ENCODE assay signal across 18 cellular contexts in genomic region chr5:132641241-132641723, GRCh38. TPM values are rescaled to one million over a fixed set of nuclear protein-coding genes. Genes with fewer than 3 reads are reported as not detected.
DNase-seq lines count a peak whose midpoint lies in the region; ATAC-seq and TF ChIP-seq lines count a peak whose summit lies in the region.
"Had no signal": no experiment of that assay in that cellular context is flagged by ENCODE, and none has a peak within 500 bp of the region (broad histone marks: within the 10 kb centered on the region; RNA-seq: fewer than 3 reads in every experiment).

No MANE protein-coding gene starts in this region.

- no peaks in the 10 kb centered on the region for H3K27me3 Mint-ChIP-seq in natural killer cell treated with Interleukin-12 subunit alpha and Interleukin-12 subunit beta and Interleukin-15 and Interleukin-18, amount 100 ng/mL, for 72 hours
- no peaks in the 10 kb centered on the region for H3K27me3 Mint-ChIP-seq in natural killer cell (ENCODE audit: low read depth in 2 of 2)
- H3K27me3 Mint-ChIP-seq in T-helper 1 cell treated with Interleukin-12 subunit alpha and Interleukin-12 subunit beta and Interleukin-4 antibody, amounts not matched to agents 30 μg/mL and 1 μg/mL, for 36 hours (ENCODE audit: low read depth) = no peaks in the 10 kb centered on the region
- H3K27me3 Mint-ChIP-seq in stimulated activated memory B cell treated with anti-CD40 and anti-IgM and Interleukin-4, amounts not matched to agents 10 μg/mL and 1 μg/mL and 100 μg/mL, for 72 hours = no peaks in the 10 kb centered on the region
- H3K27me3 Mint-ChIP-seq: IgD-negative memory B cell had no signal

- H3K4me1 Mint-ChIP-seq in natural killer cell treated with Interleukin-12 subunit alpha and Interleukin-12 subunit beta and Interleukin-15 and Interleukin-18, amount 100 ng/mL, for 72 hours (ENCODE audit: low read depth in 2 of 2) = peaks cover 35 to 51% of the 10 kb centered on the region in 2 donors
- H3K4me1 Mint-ChIP-seq in natural killer cell = no peaks in the 10 kb centered on the region
- peaks cover 73% of the 10 kb centered on the region for H3K4me1 Mint-ChIP-seq in T-helper 1 cell treated with Interleukin-12 subunit alpha and Interleukin-12 subunit beta and Interleukin-4 antibody, amounts not matched to agents 30 μg/mL and 1 μg/mL, for 36 hours (ENCODE audit: low read depth)
- no peaks in the 10 kb centered on the region for H3K4me1 Mint-ChIP-seq in stimulated activated memory B cell treated with anti-CD40 and anti-IgM and Interleukin-4, amounts not matched to agents 10 μg/mL and 1 μg/mL and 100 μg/mL, for 72 hours
- H3K4me1 Mint-ChIP-seq: neural progenitor cell had no signal

- no peaks in the 10 kb centered on the region for H3K9me3 ChIP-seq in tibial artery
- H3K9me3 ChIP-seq: adrenal gland, esophagus squamous epithelium, spleen had no signal

- TF ChIP-seq CTCF in natural killer cell (IDR thresholded peaks at IDR 0.05) (no peak), tibial artery (IDR thresholded peaks at IDR 0.05) (no peak)

- peaks cover 32% of the 10 kb centered on the region for H3K36me3 Mint-ChIP-seq in natural killer cell treated with Interleukin-12 subunit alpha and Interleukin-12 subunit beta and Interleukin-15 and Interleukin-18, amount 100 ng/mL, for 72 hours
- peaks cover 8% of the 10 kb centered on the region for H3K36me3 Mint-ChIP-seq in natural killer cell
- H3K36me3 Mint-ChIP-seq in T-helper 1 cell treated with Interleukin-12 subunit alpha and Interleukin-12 subunit beta and Interleukin-4 antibody, amounts not matched to agents 30 μg/mL and 1 μg/mL, for 36 hours (ENCODE audit: low read depth) = peaks cover 44% of the 10 kb centered on the region
- H3K36me3 Mint-ChIP-seq in stimulated activated memory B cell treated with anti-CD40 and anti-IgM and Interleukin-4, amounts not matched to agents 10 μg/mL and 1 μg/mL and 100 μg/mL, for 72 hours = peaks cover 57% of the 10 kb centered on the region

- H3K4me3 Mint-ChIP-seq in natural killer cell treated with Interleukin-12 subunit alpha and Interleukin-12 subunit beta and Interleukin-15 and Interleukin-18, amount 100 ng/mL, for 72 hours = peak overlapping the region; percentile 53
- H3K4me3 Mint-ChIP-seq in natural killer cell = no peak overlapping the region
- peak overlapping the region; percentile 22 for H3K4me3 Mint-ChIP-seq in T-helper 1 cell treated with Interleukin-12 subunit alpha and Interleukin-12 subunit beta and Interleukin-4 antibody, amounts not matched to agents 30 μg/mL and 1 μg/mL, for 36 hours
- H3K4me3 Mint-ChIP-seq in stimulated activated memory B cell treated with anti-CD40 and anti-IgM and Interleukin-4, amounts not matched to agents 10 μg/mL and 1 μg/mL and 100 μg/mL, for 72 hours = no peak overlapping the region
- H3K4me3 Mint-ChIP-seq: IgD-negative memory B cell, neural progenitor cell had no signal

- no peaks in the 10 kb centered on the region for H3K27me3 ChIP-seq in tibial artery
- H3K27me3 ChIP-seq: adrenal gland, esophagus squamous epithelium, neural progenitor cell, spleen had no signal

- no peak for DNase-seq in natural killer cell treated with Interleukin-12 subunit alpha and Interleukin-12 subunit beta and Interleukin-15 and Interleukin-18, amount 100 ng/mL, for 72 hours (ENCODE audit: low spot score)
- DNase-seq in natural killer cell (no peak), NCI-H510A (lab: John Stamatoyannopoulos, UW) (no peak), tibial artery (no peak)
- no peak for DNase-seq in central memory CD4-positive, alpha-beta T cell
- DNase-seq: activated CD4-positive, CD25-positive, alpha-beta regulatory T cell; adrenal gland; esophagus squamous epithelium; hippocampal formation; NCI-H1930; spleen had no signal

- intact Hi-C loops in natural killer cell (cut with micrococcal nuclease) = no loop called here
- intact Hi-C loops in tibial artery (cut with DNase I; ENCODE audit: low total_unique reads) = no loop called here

- peaks cover 62 to 78% (median 66%) of the 10 kb centered on the region in 3 donors for H3K36me3 ChIP-seq in tibial artery
- H3K36me3 ChIP-seq: neural progenitor cell had no signal

- H3K4me3 ChIP-seq in tibial artery = no peak overlapping the region
- H3K4me3 ChIP-seq: adrenal gland, coronary artery, esophagus squamous epithelium, lung, neural progenitor cell, spleen had no signal

- peak; percentile 64 to 72 for ATAC-seq in natural killer cell treated with Interleukin-12 subunit alpha and Interleukin-12 subunit beta and Interleukin-15 and Interleukin-18, amount 100 ng/mL, for 72 hours
- ATAC-seq in natural killer cell (no peak), HG02571 (IDR thresholded peaks at IDR 0.05; ENCODE audit: unreplicated experiment) (peak; percentile 50)
- peak; percentile 77 for ATAC-seq in stimulated activated memory B cell treated with anti-CD40 and anti-IgM and Interleukin-4, amounts not matched to agents 10 μg/mL and 1 μg/mL and 100 μg/mL, for 72 hours

- H3K9me3 Mint-ChIP-seq in natural killer cell treated with Interleukin-12 subunit alpha and Interleukin-12 subunit beta and Interleukin-15 and Interleukin-18, amount 100 ng/mL, for 72 hours = no peaks in the 10 kb centered on the region
- H3K9me3 Mint-ChIP-seq in natural killer cell = no peaks in the 10 kb centered on the region
- no peaks in the 10 kb centered on the region for H3K9me3 Mint-ChIP-seq in T-helper 1 cell treated with Interleukin-12 subunit alpha and Interleukin-12 subunit beta and Interleukin-4 antibody, amounts not matched to agents 30 μg/mL and 1 μg/mL, for 36 hours
- no peaks in the 10 kb centered on the region for H3K9me3 Mint-ChIP-seq in stimulated activated memory B cell treated with anti-CD40 and anti-IgM and Interleukin-4, amounts not matched to agents 10 μg/mL and 1 μg/mL and 100 μg/mL, for 72 hours
- H3K9me3 Mint-ChIP-seq: IgD-negative memory B cell, neural progenitor cell had no signal

- H3K27ac ChIP-seq in tibial artery = no peak overlapping the region
- H3K27ac ChIP-seq: adrenal gland, coronary artery, esophagus squamous epithelium, neural progenitor cell, spleen had no signal

- H3K27ac Mint-ChIP-seq in natural killer cell treated with Interleukin-12 subunit alpha and Interleukin-12 subunit beta and Interleukin-15 and Interleukin-18, amount 100 ng/mL, for 72 hours = peak overlapping the region; percentile 54 to 73
- H3K27ac Mint-ChIP-seq in natural killer cell = no peak overlapping the region
- peak overlapping the region; percentile 81 for H3K27ac Mint-ChIP-seq in T-helper 1 cell treated with Interleukin-12 subunit alpha and Interleukin-12 subunit beta and Interleukin-4 antibody, amounts not matched to agents 30 μg/mL and 1 μg/mL, for 36 hours
- peak overlapping the region; percentile 64 for H3K27ac Mint-ChIP-seq in stimulated activated memory B cell treated with anti-CD40 and anti-IgM and Interleukin-4, amounts not matched to agents 10 μg/mL and 1 μg/mL and 100 μg/mL, for 72 hours
- H3K27ac Mint-ChIP-seq: neural progenitor cell had no signal

- H3K4me1 ChIP-seq in tibial artery = no peaks in the 10 kb centered on the region
- H3K4me1 ChIP-seq: adrenal gland, esophagus squamous epithelium, neural progenitor cell, spleen had no signal

RNA-seq across cellular contexts. Expression of gene IL13, which starts 16.7 kb away (rescaled TPM):
- 10 to 100 TPM in 1 of 2 donors, 1 to 10 TPM in 1; 8.4 to 19.6 TPM for total RNA-seq in natural killer cell treated with Interleukin-12 subunit alpha and Interleukin-12 subunit beta and Interleukin-15 and Interleukin-18, amount 100 ng/mL, for 72 hours
- 1 to 10 TPM in 1 of 3 donors, under 1 TPM in 1, not detected in 1; 0.80 to 1.4 TPM for total RNA-seq in natural killer cell
- total RNA-seq: esophagus squamous epithelium, lung, spleen had no signal

RNA-seq across cellular contexts. Expression of gene IL4, which starts 32.5 kb away (rescaled TPM):
- total RNA-seq in natural killer cell treated with Interleukin-12 subunit alpha and Interleukin-12 subunit beta and Interleukin-15 and Interleukin-18, amount 100 ng/mL, for 72 hours = 1 to 10 TPM in 1 of 2 donors, not detected in 1; 2.6 TPM
- 1 to 10 TPM in 1 of 3 donors, not detected in 2; 8.1 TPM for total RNA-seq in natural killer cell
- total RNA-seq: adrenal gland, esophagus squamous epithelium, lung, spleen had no signal

Comparison
In these comparisons a context has a peak if more than half of its experiments do, and no peak if none do; other contexts are left out.
1. ATAC-seq: peak in natural killer cell treated with Interleukin-12 subunit alpha and Interleukin-12 subunit beta and Interleukin-15 and Interleukin-18, amount 100 ng/mL, for 72 hours (2 of 2), HG02571 (single experiment) and stimulated activated memory B cell treated with anti-CD40 and anti-IgM and Interleukin-4, amounts not matched to agents 10 μg/mL and 1 μg/mL and 100 μg/mL, for 72 hours (single experiment); none in natural killer cell (0 of 3).
2. H3K27ac Mint-ChIP-seq: peak in natural killer cell treated with Interleukin-12 subunit alpha and Interleukin-12 subunit beta and Interleukin-15 and Interleukin-18, amount 100 ng/mL, for 72 hours (2 of 2), T-helper 1 cell treated with Interleukin-12 subunit alpha and Interleukin-12 subunit beta and Interleukin-4 antibody, amounts not matched to agents 30 μg/mL and 1 μg/mL, for 36 hours (single experiment) and stimulated activated memory B cell treated with anti-CD40 and anti-IgM and Interleukin-4, amounts not matched to agents 10 μg/mL and 1 μg/mL and 100 μg/mL, for 72 hours (single experiment); none in natural killer cell (0 of 2).
3. H3K4me3 Mint-ChIP-seq: peak in natural killer cell treated with Interleukin-12 subunit alpha and Interleukin-12 subunit beta and Interleukin-15 and Interleukin-18, amount 100 ng/mL, for 72 hours (single experiment) and T-helper 1 cell treated with Interleukin-12 subunit alpha and Interleukin-12 subunit beta and Interleukin-4 antibody, amounts not matched to agents 30 μg/mL and 1 μg/mL, for 36 hours (single experiment); none in natural killer cell (single experiment) and stimulated activated memory B cell treated with anti-CD40 and anti-IgM and Interleukin-4, amounts not matched to agents 10 μg/mL and 1 μg/mL and 100 μg/mL, for 72 hours (single experiment).